Comparison of ENCODE assay signal across 8 cellular contexts in the genomic region with DNA sequence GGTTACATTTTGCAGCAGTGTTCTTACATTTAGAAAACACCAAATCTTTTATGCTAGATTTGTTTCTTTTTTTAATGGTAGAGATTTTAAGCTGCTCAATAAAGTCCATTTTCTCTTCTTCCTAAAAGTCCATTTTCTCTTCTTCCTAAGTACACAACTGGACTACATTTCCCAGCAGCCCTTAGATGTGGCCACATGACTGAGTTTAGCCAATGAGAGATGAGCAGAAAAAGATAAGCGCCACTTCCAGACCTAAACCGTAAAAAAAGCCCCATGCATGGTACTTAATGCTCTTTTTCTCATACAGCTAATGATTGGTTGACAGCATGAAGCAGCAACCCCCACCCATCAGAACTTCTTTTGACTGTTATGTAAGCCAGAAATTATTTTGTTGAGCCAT.
DNase-seq lines count a peak whose midpoint lies in the region; ATAC-seq, FAIRE-seq and TF ChIP-seq lines count a peak whose summit lies in the region.

No MANE protein-coding gene starts in this region.

- no peaks in the 10 kb centered on the region for H4K20me1 ChIP-seq in IMR-90 (ENCODE audit: insufficient read depth, low read length)

- no peaks in the 10 kb centered on the region for H3K79me1 ChIP-seq in IMR-90 (ENCODE audit: low read depth in 1 of 2, low read length in 2 of 2)

- H3K4me3 ChIP-seq in IMR-90 (ENCODE audit: insufficient read depth, low read depth, low read length) (no peak overlapping the region), bronchial epithelial cell (ENCODE audit: low read depth, low read length) (no peak overlapping the region)

- H3K23ac ChIP-seq in IMR-90 (ENCODE audit: low read depth, low read length) = no peak overlapping the region

- no peak overlapping the region for H2AFZ ChIP-seq in IMR-90 (replicated peaks; ENCODE audit: low read length, poor library complexity)

- peak; percentile 2 for DNase-seq in COLO829 (ENCODE audit: low spot score)
- peak; percentile 49 for DNase-seq in IMR-90
- DNase-seq in bronchial epithelial cell (ENCODE audit: low read depth) = peak; percentile 14
- DNase-seq in foreskin melanocyte = no peak
- DNase-seq in NCI-H128 (lab: John Stamatoyannopoulos, UW; ENCODE audit: unreplicated experiment) = no peak
- DNase-seq in GM19240 (ENCODE audit: insufficient read length, low spot score) = no peak

- no peak overlapping the region for H4K5ac ChIP-seq in IMR-90 (ENCODE audit: low read depth, low read length)

- CTCF ChIA-PET in IMR-90 (lab: Yijun Ruan, JAX) = no interaction called here

- POLR2A ChIA-PET in IMR-90 (lab: Charles Lee; ENCODE audit: unreplicated experiment) = no interaction called here

- H2AK5ac ChIP-seq in IMR-90 (ENCODE audit: low read depth, low read length) = no peak overlapping the region

- in situ Hi-C loops in IMR-90 (cut with MboI; ENCODE audit: low sequenced_read_pairs) = no loop called here

- FAIRE-seq in bronchial epithelial cell (lab: Jason Lieb, UNC) = no peak

- H2BK120ac ChIP-seq in IMR-90 (ENCODE audit: low read depth, low read length) = no peak overlapping the region

- H3K18ac ChIP-seq in IMR-90 (ENCODE audit: low read depth, low read length) = no peak overlapping the region

- no peak overlapping the region for H3K14ac ChIP-seq in IMR-90 (replicated peaks; ENCODE audit: low read depth, low read length)

- no peak overlapping the region for H2BK5ac ChIP-seq in IMR-90 (ENCODE audit: low read depth, low read length, poor library complexity, severe bottlenecking)

- dilution Hi-C loops in IMR-90 (cut with HindIII; ENCODE audit: low sequenced_read_pairs, unreplicated experiment) = no loop called here

- H3K4ac ChIP-seq in IMR-90 (ENCODE audit: low read depth, low read length) = no peak overlapping the region

- BruUV-seq in IMR-90 (replicated peaks; lab: Mats Ljungman, UMichigan) = no TSS peak

- no peak for TF ChIP-seq RAD21 in IMR-90 (IDR thresholded peaks at IDR 0.05; ENCODE audit: low read length)

- H3K4me1 ChIP-seq in IMR-90 (ENCODE audit: control insufficient read depth, insufficient read depth, low read length) = no peaks in the 10 kb centered on the region

- WGBS in IMR-90 (ENCODE audit: extremely low coverage in 2 of 2, insufficient read length in 1 of 2), 2 experiments = no CpG with 5 or more reads among the region's 2 CpGs

- no peak overlapping the region for H3K9ac ChIP-seq in IMR-90 (ENCODE audit: low read depth, low read length)

- H4K91ac ChIP-seq in IMR-90 (ENCODE audit: insufficient read depth, low read depth, low read length) = no peak overlapping the region

- TF ChIP-seq CTCF in IMR-90 (conservative IDR thresholded peaks at IDR 0.05; ENCODE audit: low read depth, low read length) (no peak), bronchial epithelial cell (IDR thresholded peaks at IDR 0.05; ENCODE audit: insufficient read depth, low read length, severe bottlenecking) (no peak)

- H3K9me3 ChIP-seq in IMR-90 (ENCODE audit: control insufficient read depth, insufficient read depth, low read length) = no peaks in the 10 kb centered on the region

- H3K36me3 ChIP-seq in IMR-90 (ENCODE audit: control insufficient read depth, insufficient read depth, low read length) (no peaks in the 10 kb centered on the region), bronchial epithelial cell (ENCODE audit: control insufficient read depth, insufficient read depth, low read length) (no peaks in the 10 kb centered on the region)

- TF ChIP-seq POLR2A in IMR-90 (IDR thresholded peaks at IDR 0.05; ENCODE audit: low read depth, low read length) = no peak

- no peaks in the 10 kb centered on the region for H3K9me1 ChIP-seq in IMR-90 (ENCODE audit: insufficient read depth, low read length)

- H3K4me2 ChIP-seq in IMR-90 (ENCODE audit: low read depth, low read length) = no peak overlapping the region

- H3K27ac ChIP-seq in IMR-90 (ENCODE audit: insufficient read depth, low read length) = no peak overlapping the region

- 0 out of 4 replicates have a peak overlapping the region, but pooled peaks of 1 of the 2 experiments have one; percentile 40 for H4K8ac ChIP-seq in IMR-90 (ENCODE audit: low read depth in 2 of 2, low read length in 2 of 2)

- no peak overlapping the region for H2BK20ac ChIP-seq in IMR-90 (ENCODE audit: low read depth, low read length)

- no peak overlapping the region for H2BK15ac ChIP-seq in IMR-90 (ENCODE audit: low read depth, low read length)

- ATAC-seq in GM21515 (IDR thresholded peaks at IDR 0.05; ENCODE audit: unreplicated experiment) (peak; percentile 92), IMR-90 (ENCODE audit: low read depth) (peak; percentile 57; the same call in 1 of the 2 replicates), GM18517 (IDR thresholded peaks at IDR 0.05; ENCODE audit: unreplicated experiment) (no peak)

- no peak overlapping the region for H3K56ac ChIP-seq in IMR-90 (ENCODE audit: extremely low read depth, insufficient read depth, low read length)

- H3K27me3 ChIP-seq in IMR-90 (ENCODE audit: control insufficient read depth, insufficient read depth, low read length) = no peaks in the 10 kb centered on the region
- H3K27me3 ChIP-seq in bronchial epithelial cell (ENCODE audit: control insufficient read depth, insufficient read depth, low read length) = no peaks in the 10 kb centered on the region

- intact Hi-C loops in IMR-90 (cut with micrococcal nuclease) = no loop called here

- no peak overlapping the region for H2AK9ac ChIP-seq in IMR-90 (replicated peaks; ENCODE audit: low read depth, low read length, poor library complexity)

TF ChIP-seq in IMR-90, 13 proteins besides CTCF, POLR2A, EP300 and RAD21:
- TF ChIP-seq, protein P1, sequence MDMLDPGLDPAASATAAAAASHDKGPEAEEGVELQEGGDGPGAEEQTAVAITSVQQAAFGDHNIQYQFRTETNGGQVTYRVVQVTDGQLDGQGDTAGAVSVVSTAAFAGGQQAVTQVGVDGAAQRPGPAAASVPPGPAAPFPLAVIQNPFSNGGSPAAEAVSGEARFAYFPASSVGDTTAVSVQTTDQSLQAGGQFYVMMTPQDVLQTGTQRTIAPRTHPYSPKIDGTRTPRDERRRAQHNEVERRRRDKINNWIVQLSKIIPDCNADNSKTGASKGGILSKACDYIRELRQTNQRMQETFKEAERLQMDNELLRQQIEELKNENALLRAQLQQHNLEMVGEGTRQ (IDR thresholded peaks at IDR 0.05; ENCODE audit: low read depth, low read length) = peak; percentile 93
- no peak for TF ChIP-seq CHD1 (IDR thresholded peaks at IDR 0.05; ENCODE audit: low read depth, low read length)

Comparison
In these comparisons a context has a peak if more than half of its experiments do, and no peak if none do; other contexts are left out.
1. DNase-seq: peak in COLO829 (single experiment), IMR-90 (single experiment) and bronchial epithelial cell (single experiment); none in foreskin melanocyte (single experiment), NCI-H128 (single experiment) and GM19240 (single experiment).